In genomic region chr20:57210054-57210910, GRCh38 we compare ENCODE assay signal across 1 cellular context.
TF ChIP-seq lines count a peak whose summit lies in the region.

No MANE protein-coding gene starts in this region.

TF ChIP-seq in H1, 55 proteins besides CTCF, POLR2A, EP300 and RAD21:
- TF ChIP-seq HDAC6 (IDR thresholded peaks at IDR 0.05; ENCODE audit: low read depth, low read length) = no peak
- TF ChIP-seq SP4 (IDR thresholded peaks at IDR 0.05; ENCODE audit: low read length) = no peak
- TF ChIP-seq HDAC2 (IDR thresholded peaks at IDR 0.05; ENCODE audit: borderline replicate concordance in 1 of 2, low read depth in 2 of 2, low read length in 2 of 2) = no peak
- TF ChIP-seq SP1 (IDR thresholded peaks at IDR 0.05; ENCODE audit: low read depth, low read length) = no peak
- TF ChIP-seq E2F6 (IDR thresholded peaks at IDR 0.05) = no peak
- no peak for TF ChIP-seq SAP30 (IDR thresholded peaks at IDR 0.05; ENCODE audit: insufficient read depth, insufficient replicate concordance, low read length)
- TF ChIP-seq EGR1 (IDR thresholded peaks at IDR 0.05; ENCODE audit: borderline replicate concordance, low read depth, low read length) = no peak
- TF ChIP-seq BRCA1 (IDR thresholded peaks at IDR 0.05; ENCODE audit: low read depth, low read length) = no peak
- TF ChIP-seq KDM1A (IDR thresholded peaks at IDR 0.05; ENCODE audit: borderline replicate concordance, low read length) = no peak
- TF ChIP-seq RBBP5 (IDR thresholded peaks at IDR 0.05; ENCODE audit: borderline replicate concordance, low read depth, low read length) = no peak
- no peak for TF ChIP-seq SIRT6 (IDR thresholded peaks at IDR 0.05; ENCODE audit: low read length)
- TF ChIP-seq RFX5 (IDR thresholded peaks at IDR 0.05; ENCODE audit: borderline replicate concordance, low read depth, low read length) = no peak
- no peak for TF ChIP-seq MAX (IDR thresholded peaks at IDR 0.05)
- TF ChIP-seq YY1 (IDR thresholded peaks at IDR 0.05; ENCODE audit: low read depth, low read length) = no peak
- TF ChIP-seq POLR2AphosphoS5 (IDR thresholded peaks at IDR 0.05; ENCODE audit: low read depth, low read length) = no peak
- no peak for TF ChIP-seq CBX5 (IDR thresholded peaks at IDR 0.05; ENCODE audit: low read depth, low read length)
- no peak for TF ChIP-seq RNF2 (IDR thresholded peaks at IDR 0.05; ENCODE audit: borderline replicate concordance, low read depth, low read length, missing control alignments, poor library complexity, severe bottlenecking)
- TF ChIP-seq CBX8 (IDR thresholded peaks at IDR 0.05; ENCODE audit: borderline replicate concordance, low read depth, low read length) = no peak
- no peak for TF ChIP-seq TEAD4 (IDR thresholded peaks at IDR 0.05; ENCODE audit: low read depth, low read length)
TF ChIP-seq in H1: peak in this region for 0.
